Comparison of ENCODE assay signal across 15 cellular contexts in the genomic region with DNA sequence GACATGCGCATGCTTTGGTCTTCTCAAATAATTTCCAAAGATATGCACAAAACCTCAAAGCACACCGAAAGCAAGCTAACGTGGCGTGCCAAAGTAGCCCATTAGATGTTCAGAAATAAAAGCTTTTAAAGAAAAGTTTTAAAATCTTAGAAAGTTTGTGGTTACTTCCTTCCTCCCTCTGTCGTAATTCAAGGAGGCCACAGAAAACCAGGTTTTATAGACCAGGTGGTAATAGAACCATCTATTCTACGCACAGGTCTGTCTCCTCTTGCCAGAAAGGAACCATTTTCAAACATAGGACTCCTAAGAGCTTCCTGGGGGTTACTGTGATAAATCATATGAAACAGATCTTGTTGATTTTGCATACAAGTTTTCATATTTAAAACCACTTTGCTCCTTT.
DNase-seq lines count a peak whose midpoint lies in the region; ATAC-seq and TF ChIP-seq lines count a peak whose summit lies in the region.
"Had no signal": no experiment of that assay in that cellular context is flagged by ENCODE, and none has a peak within 500 bp of the region (broad histone marks: within the 10 kb centered on the region; RNA-seq: fewer than 3 reads in every experiment).

No MANE protein-coding gene starts in this region.

- H3K4me1 Mint-ChIP-seq in CD8-positive, alpha-beta T cell (ENCODE audit: low read depth), result peaks cover 49% of the 10 kb centered on the region
- peaks cover 23 to 52% (median 42%) of the 10 kb centered on the region in 4 donors for H3K4me1 Mint-ChIP-seq in naive thymus-derived CD8-positive, alpha-beta T cell

- no peak overlapping the region for H3K4me3 Mint-ChIP-seq in CD8-positive, alpha-beta T cell
- H3K4me3 Mint-ChIP-seq in naive thymus-derived CD8-positive, alpha-beta T cell, result peak overlapping the region in 2 of 10 donors; percentile 11 to 22
- H3K4me3 Mint-ChIP-seq: CD8-positive, alpha-beta memory T cell had no signal

- DNase-seq in CD8-positive, alpha-beta T cell, result no peak
- peak; percentile 10 for DNase-seq in GF-D8 (lab: John Stamatoyannopoulos, UW)
- DNase-seq in SJCRH30, result no peak
- peak in 3 of 10 donors; percentile 7 to 37 (median 15) for DNase-seq in naive thymus-derived CD8-positive, alpha-beta T cell
- DNase-seq in left cardiac atrium, result no peak
- DNase-seq in NCI-H2227 treated with DMSO at 0.1 percent for 48 hours (lab: John Stamatoyannopoulos, UW), result no peak
- DNase-seq: BE2C, Caco-2, GM23248, H7, IMR-90 had no signal

- ATAC-seq in CD8-positive, alpha-beta T cell, result peak; percentile 11
- ATAC-seq in naive thymus-derived CD8-positive, alpha-beta T cell, result peak in 1 of 2 donors; percentile 73
- ATAC-seq in left cardiac atrium, result no peak
- ATAC-seq: A549, GM12878 had no signal

- H3K36me3 ChIP-seq in CD8-positive, alpha-beta T cell (ENCODE audit: insufficient read depth, low read length), result peaks cover 4% of the 10 kb centered on the region
- H3K36me3 ChIP-seq in SJCRH30, result no peaks in the 10 kb centered on the region
- H3K36me3 ChIP-seq: BE2C had no signal

- no peak overlapping the region for H3K27ac ChIP-seq in CD8-positive, alpha-beta T cell (ENCODE audit: low read depth, low read length)
- H3K27ac ChIP-seq in SJCRH30, result peak overlapping the region; percentile 50
- H3K27ac ChIP-seq: A549, C4-2B, GM23248 had no signal

- H3K9me3 ChIP-seq in CD8-positive, alpha-beta T cell (ENCODE audit: low read length), result no peaks in the 10 kb centered on the region
- H3K9me3 ChIP-seq in SJCRH30 (replicated peaks), result no peaks in the 10 kb centered on the region
- H3K9me3 ChIP-seq: A549, BE2C, Caco-2 had no signal

- H3K27me3 Mint-ChIP-seq in CD8-positive, alpha-beta T cell (ENCODE audit: low read depth), result no peaks in the 10 kb centered on the region
- H3K27me3 Mint-ChIP-seq in naive thymus-derived CD8-positive, alpha-beta T cell, result no peaks in the 10 kb centered on the region
- H3K27me3 Mint-ChIP-seq: CD8-positive, alpha-beta memory T cell had no signal

- no peak for TF ChIP-seq CTCF in CD8-positive, alpha-beta T cell (IDR thresholded peaks at IDR 0.05)

- H3K4me3 ChIP-seq in CD8-positive, alpha-beta T cell (ENCODE audit: low read depth, low read length), result no peak overlapping the region
- H3K4me3 ChIP-seq in SJCRH30, result no peak overlapping the region
- H3K4me3 ChIP-seq: A549, GM12878, GM23248 had no signal

- POLR2A ChIA-PET in CD8-positive, alpha-beta T cell (lab: Charles Lee), result interaction anchor here (1.1 to 1.5 kb wide), 2 partner anchors 11 to 29 kb away, joined by 3 to 5 read pairs; no protein-coding TSS in a partner anchor
- POLR2A ChIA-PET in naive thymus-derived CD8-positive, alpha-beta T cell (lab: Charles Lee), result no interaction called here

- intact Hi-C loops in CD8-positive, alpha-beta T cell (cut with DNase I, micrococcal nuclease), result no loop called here
- intact Hi-C loops in left cardiac atrium (cut with DNase I), result no loop called here

- H3K4me1 ChIP-seq in CD8-positive, alpha-beta T cell (ENCODE audit: insufficient read depth, low read length), result peaks cover 19% of the 10 kb centered on the region
- H3K4me1 ChIP-seq in SJCRH30, result peaks cover 41% of the 10 kb centered on the region
- H3K4me1 ChIP-seq: A549, BE2C, Caco-2 had no signal

- peak overlapping the region; percentile 37 for H3K27ac Mint-ChIP-seq in CD8-positive, alpha-beta T cell
- H3K27ac Mint-ChIP-seq in naive thymus-derived CD8-positive, alpha-beta T cell, result peak overlapping the region in 6 of 10 donors; percentile 2 to 54 (median 50)

- H3K36me3 Mint-ChIP-seq in CD8-positive, alpha-beta T cell, result peaks cover 50% of the 10 kb centered on the region
- H3K36me3 Mint-ChIP-seq in naive thymus-derived CD8-positive, alpha-beta T cell, result peaks cover 5 to 49% (median 27%) of the 10 kb centered on the region in 3 donors

- no peaks in the 10 kb centered on the region for H3K9me3 Mint-ChIP-seq in CD8-positive, alpha-beta T cell
- peaks cover 0 to 2% (median 0%) of the 10 kb centered on the region in 9 donors for H3K9me3 Mint-ChIP-seq in naive thymus-derived CD8-positive, alpha-beta T cell
- H3K9me3 Mint-ChIP-seq: CD8-positive, alpha-beta memory T cell had no signal

- CTCF ChIA-PET in CD8-positive, alpha-beta T cell (lab: Charles Lee), result no interaction called here

- no peaks in the 10 kb centered on the region for H3K27me3 ChIP-seq in CD8-positive, alpha-beta T cell (ENCODE audit: insufficient read depth, low read length)
- no peaks in the 10 kb centered on the region for H3K27me3 ChIP-seq in SJCRH30
- H3K27me3 ChIP-seq: BE2C had no signal
